Comparison of ENCODE assay signal across 10 cellular contexts in genomic region chr6:41811095-41811494, GRCh38. TPM values are rescaled to one million over a fixed set of nuclear protein-coding genes. Genes with fewer than 3 reads are reported as not detected.
"Had no signal": no experiment of that assay in that cellular context is flagged by ENCODE, and none has a peak within 500 bp of the region (broad histone marks: within the 10 kb centered on the region; RNA-seq: fewer than 3 reads in every experiment).

No MANE protein-coding gene starts in this region.

- H3K36me3 ChIP-seq: HAP-1 had no signal

- H3K4me3 ChIP-seq: GM23248, HAP-1, K562 had no signal

- H3K9me3 Mint-ChIP-seq: HFFc6 had no signal

- H2AFZ ChIP-seq: GM23248 had no signal

- ATAC-seq: HCT116, K562 had no signal

- H3K9me3 ChIP-seq: HAP-1 had no signal

- H3K4me3 Mint-ChIP-seq: HFFc6 had no signal

- DNase-seq: GM23248, GOT3, H7, HFFc6, IMR-90 had no signal

- H3K9ac ChIP-seq: GM23248 had no signal

- H3K27ac Mint-ChIP-seq: HFFc6 had no signal

- FAIRE-seq: HTR-8/SVneo, K562 had no signal

- H3K27ac ChIP-seq: GM23248 had no signal

RNA-seq across cellular contexts. Expression of gene PRICKLE4, which starts 30.5 kb away (rescaled TPM):
- total RNA-seq: H4, H7, IMR-90 had no signal
- polyA plus RNA-seq: GM23248 had no signal
